Comparison of ENCODE assay signal across 19 cellular contexts in the genomic region with DNA sequence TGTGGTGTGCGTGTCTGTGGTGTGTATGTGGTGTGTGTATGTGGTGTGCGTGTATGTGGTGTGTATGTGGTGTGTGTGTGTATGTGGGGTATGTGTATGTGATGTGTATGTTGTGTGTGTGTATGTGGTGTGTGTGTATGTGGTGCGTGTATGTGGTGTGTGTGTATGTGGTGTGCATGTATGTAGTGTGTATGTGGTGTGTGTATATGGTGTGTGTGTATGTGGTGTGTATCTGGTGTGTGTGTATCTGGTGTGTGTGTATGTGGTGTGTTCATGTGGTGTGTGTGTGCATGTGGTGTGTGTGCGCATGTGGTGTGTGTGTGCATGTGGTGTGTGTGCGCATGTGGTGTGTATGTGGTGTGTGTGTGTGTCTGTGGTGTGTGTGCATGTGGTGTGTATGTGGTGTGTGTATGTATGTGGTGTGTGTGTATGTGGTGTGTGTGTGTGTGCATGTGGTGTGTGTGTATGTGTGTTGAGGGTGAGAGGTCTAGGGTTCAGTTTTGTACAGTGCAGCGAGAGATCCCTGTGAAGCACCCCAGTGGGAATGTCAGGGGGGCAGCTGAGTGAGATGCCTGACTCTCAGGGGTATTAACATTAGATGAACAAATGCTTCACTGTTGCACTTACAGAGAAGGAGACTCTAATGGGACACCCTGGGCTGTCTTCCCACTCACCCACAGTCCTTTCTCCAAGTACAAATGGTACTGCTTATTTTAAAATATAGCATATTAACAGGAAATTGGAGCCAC.
DNase-seq lines count a peak whose midpoint lies in the region; ATAC-seq and TF ChIP-seq lines count a peak whose summit lies in the region.
"Had no signal": no experiment of that assay in that cellular context is flagged by ENCODE, and none has a peak within 500 bp of the region (broad histone marks: within the 10 kb centered on the region; RNA-seq: fewer than 3 reads in every experiment).

No MANE protein-coding gene starts in this region.

- H3K4me3 Mint-ChIP-seq in H9 = no peak overlapping the region
- H3K4me3 Mint-ChIP-seq: activated CD4-positive, alpha-beta memory T cell treated with anti-CD3 and anti-CD28 coated beads, Interleukin-2, amount 10 ng/mL, durations not matched to agents 7 days and 5 days; CD8-positive, alpha-beta T cell; HFFc6; type B pancreatic cell had no signal

- no peaks in the 10 kb centered on the region for H3K23me2 ChIP-seq in H9 (ENCODE audit: insufficient read length, low read depth, low read length, poor library complexity, severe bottlenecking)

- H3K4me2 ChIP-seq in H9 (ENCODE audit: insufficient read depth, insufficient read length, low read length) (no peak overlapping the region), neuronal stem cell (ENCODE audit: insufficient read depth, low read length, poor library complexity, severe bottlenecking) (no peak overlapping the region)

- H3K27me3 ChIP-seq in H9 (ENCODE audit: insufficient read depth, low read length) (no peaks in the 10 kb centered on the region), neuronal stem cell (ENCODE audit: control insufficient read depth in 3 of 3, insufficient read depth in 3 of 3, low read depth in 1 of 3, low read length in 3 of 3) (peaks cover 0 to 5% (median 2%) of the 10 kb centered on the region in 3 experiments)
- H3K27me3 ChIP-seq: dorsolateral prefrontal cortex, right atrium auricular region had no signal

- no peak overlapping the region for H3K27ac Mint-ChIP-seq in H9
- H3K27ac Mint-ChIP-seq: HFFc6, type B pancreatic cell had no signal

- peaks cover 3% of the 10 kb centered on the region for H4K20me1 ChIP-seq in H9 (ENCODE audit: control insufficient read depth, insufficient read depth, insufficient read length)

- no peak overlapping the region for H3T11ph ChIP-seq in H9 (ENCODE audit: low read length)

- H3K36me3 Mint-ChIP-seq in H9 (ENCODE audit: insufficient read depth in 1 of 3, low read depth in 3 of 3) = no peaks in the 10 kb centered on the region
- H3K36me3 Mint-ChIP-seq: CD8-positive, alpha-beta T cell; type B pancreatic cell had no signal

- H3K79me2 ChIP-seq in H9 (ENCODE audit: insufficient read depth, low read length) = no peaks in the 10 kb centered on the region

- H3K27ac ChIP-seq in H9 (ENCODE audit: insufficient read length, low read depth, low read length) (no peak overlapping the region), neuronal stem cell (replicated peaks; ENCODE audit: low read length) (no peak overlapping the region)
- H3K27ac ChIP-seq: dorsolateral prefrontal cortex, right atrium auricular region, VCaP had no signal

- peaks cover 0 to 2% of the 10 kb centered on the region in 2 donors for H3K36me3 ChIP-seq in neuronal stem cell (replicated peaks in 1 of 2; ENCODE audit: control insufficient read depth in 2 of 2, insufficient read depth in 2 of 2, low read length in 2 of 2)
- H3K36me3 ChIP-seq: right atrium auricular region had no signal

- H3K4me1 ChIP-seq in H9 (ENCODE audit: insufficient read depth, low read length) (no peaks in the 10 kb centered on the region; the same call in 1 of the 2 replicates), neuronal stem cell (ENCODE audit: control insufficient read depth in 2 of 2, insufficient read depth in 1 of 2, low read depth in 1 of 2, low read length in 2 of 2) (peaks cover 2 to 5% of the 10 kb centered on the region in 2 donors)
- H3K4me1 ChIP-seq: right atrium auricular region had no signal

- H3K56ac ChIP-seq in H9 (ENCODE audit: insufficient read length, low read depth, low read length) = peak overlapping the region; percentile 41

- peaks cover 3% of the 10 kb centered on the region for H3K27me3 Mint-ChIP-seq in H9 (ENCODE audit: low read depth)
- H3K27me3 Mint-ChIP-seq: activated CD4-positive, alpha-beta memory T cell treated with anti-CD3 and anti-CD28 coated beads, Interleukin-2, amount 10 ng/mL, durations not matched to agents 7 days and 5 days; type B pancreatic cell had no signal

- no peak overlapping the region for H4K5ac ChIP-seq in H9 (ENCODE audit: insufficient read length, low read depth, low read length)

- H2BK20ac ChIP-seq in H9 (ENCODE audit: low read depth, low read length, poor library complexity, severe bottlenecking) = no peak overlapping the region

- H2AFZ ChIP-seq in H9 (ENCODE audit: low read length) (no peak overlapping the region), neuronal stem cell (ENCODE audit: low read length) (no peak overlapping the region)

- no peaks in the 10 kb centered on the region for H3K9me3 Mint-ChIP-seq in H9
- H3K9me3 Mint-ChIP-seq: activated CD4-positive, alpha-beta memory T cell treated with anti-CD3 and anti-CD28 coated beads, Interleukin-2, amount 10 ng/mL, durations not matched to agents 7 days and 5 days; CD8-positive, alpha-beta T cell; HFFc6; type B pancreatic cell had no signal

- H3K9me3 ChIP-seq in H9 (ENCODE audit: control insufficient read depth, low read depth, low read length) (no peaks in the 10 kb centered on the region), neuronal stem cell (replicated peaks in 1 of 2; ENCODE audit: control insufficient read depth in 2 of 2, insufficient read depth in 1 of 2, low read depth in 1 of 2, low read length in 2 of 2) (peaks cover 0 to 25% of the 10 kb centered on the region in 2 donors)

- H2BK12ac ChIP-seq in H9 (ENCODE audit: insufficient read length, low read depth, low read length) = no peak overlapping the region
- H2BK12ac ChIP-seq in neuronal stem cell (ENCODE audit: low read length) = no peak overlapping the region

- H3K4ac ChIP-seq in H9 (ENCODE audit: low read depth, low read length) = no peak overlapping the region
- H3K4ac ChIP-seq in neuronal stem cell (ENCODE audit: low read length) = no peak overlapping the region

- H3K79me1 ChIP-seq in H9 (ENCODE audit: insufficient read depth, low read depth, low read length, poor library complexity, severe bottlenecking) (no peaks in the 10 kb centered on the region), neuronal stem cell (ENCODE audit: low read depth, low read length) (peaks cover 15% of the 10 kb centered on the region)

- no peak for TF ChIP-seq CTCF in H9 (conservative IDR thresholded peaks at IDR 0.05)

- H4K8ac ChIP-seq in H9 (replicated peaks; ENCODE audit: insufficient read length, low read depth, low read length) = peak overlapping the region; percentile 57
- H4K8ac ChIP-seq in neuronal stem cell (ENCODE audit: low read depth, low read length) = peak overlapping the region; percentile 93

- no peak overlapping the region for H3K23ac ChIP-seq in H9 (ENCODE audit: insufficient read length, low read depth, low read length)
- H3K23ac ChIP-seq in neuronal stem cell (ENCODE audit: low read depth, low read length, poor library complexity) = no peak overlapping the region

- no peak overlapping the region for H2BK15ac ChIP-seq in H9 (ENCODE audit: low read depth, low read length)
- H2BK15ac ChIP-seq in neuronal stem cell (ENCODE audit: low read length) = no peak overlapping the region

- H3K4me1 Mint-ChIP-seq in H9 = peaks cover 6 to 10% of the 10 kb centered on the region in 2 experiments

- H3K18ac ChIP-seq in H9 (ENCODE audit: insufficient read length, low read depth, low read length) (peak overlapping the region; percentile 30), neuronal stem cell (ENCODE audit: low read length) (peak overlapping the region; percentile 8)

- no peak overlapping the region for H2AK5ac ChIP-seq in H9 (ENCODE audit: insufficient read length, low read length)
- peak overlapping the region; percentile 59 for H2AK5ac ChIP-seq in neuronal stem cell (ENCODE audit: low read depth, low read length)

- H2BK120ac ChIP-seq in H9 (ENCODE audit: low read depth, low read length, poor library complexity, severe bottlenecking) (no peak overlapping the region), neuronal stem cell (ENCODE audit: low read depth, low read length) (no peak overlapping the region)

- 100% methylated on average over 3 of the region's 6 CpGs for WGBS in H9 (ENCODE audit: extremely low coverage, insufficient read length, low lambda C conversion rate)
- 100% methylated on average over 1 to 3 of the region's 6 CpGs for WGBS in neuronal stem cell (ENCODE audit: extremely low coverage in 2 of 2, insufficient read length in 2 of 2, insufficient replicate concordance in 1 of 2), 2 donors

- H3K4me3 ChIP-seq in neuronal stem cell (ENCODE audit: low read length in 2 of 2) = peak overlapping the region in 1 of 2 donors; percentile 69
- H3K4me3 ChIP-seq: dorsolateral prefrontal cortex, right atrium auricular region had no signal

- H3K9ac ChIP-seq in H9 (ENCODE audit: extremely low read depth, insufficient read length, low read length) (no peak overlapping the region), neuronal stem cell (ENCODE audit: low read depth, low read length, poor library complexity) (peak overlapping the region; percentile 86)

- ATAC-seq in HG02678 (IDR thresholded peaks at IDR 0.05; ENCODE audit: unreplicated experiment) = no peak
- ATAC-seq: CD8-positive, alpha-beta T cell had no signal

- H2BK5ac ChIP-seq in H9 (ENCODE audit: insufficient read length, low read length) (no peak overlapping the region), neuronal stem cell (ENCODE audit: low read length) (no peak overlapping the region)

- H4K91ac ChIP-seq in H9 (ENCODE audit: insufficient read length, low read depth, low read length) (no peak overlapping the region), neuronal stem cell (ENCODE audit: low read depth, low read length, poor library complexity) (peak overlapping the region; percentile 89)

- H3K14ac ChIP-seq in H9 (ENCODE audit: insufficient read depth, low read length) (no peak overlapping the region), neuronal stem cell (ENCODE audit: low read length) (peak overlapping the region; percentile 75)

- DNase-seq in NCI-H2171 treated with DMSO at 0.1 percent for 48 hours (lab: John Stamatoyannopoulos, UW) (peak; percentile 4), NCI-H2171 (lab: John Stamatoyannopoulos, UW) (no peak), H9 (no peak), SK-N-DZ (ENCODE audit: low spot score) (peak; percentile 34), neuronal stem cell (ENCODE audit: low spot score) (no peak), NCI-H526 (lab: John Stamatoyannopoulos, UW) (no peak), hypothalamus (lab: John Stamatoyannopoulos, UW) (no peak)
- DNase-seq: ACHN; CD8-positive, alpha-beta T cell; dorsolateral prefrontal cortex; HFFc6; NCI-H1436 treated with DMSO at 0.1 percent for 48 hours; stimulated activated naive CD4-positive, alpha-beta T cell; T-helper 1 cell had no signal

Comparison
In these comparisons a context has a peak if more than half of its experiments do, and no peak if none do; other contexts are left out.
1. DNase-seq: peak in NCI-H2171 treated with DMSO at 0.1 percent for 48 hours (single experiment) and SK-N-DZ (single experiment); none in NCI-H2171 (single experiment), H9 (single experiment), neuronal stem cell (single experiment), NCI-H526 (0 of 2) and hypothalamus (0 of 51).